Comparison of ENCODE assay signal across 8 cellular contexts in genomic region chr14:75654127-75654732, GRCh38. TPM values are rescaled to one million over a fixed set of nuclear protein-coding genes. Genes with fewer than 3 reads are reported as not detected.
DNase-seq lines count a peak whose midpoint lies in the region; ATAC-seq and TF ChIP-seq lines count a peak whose summit lies in the region.

No MANE protein-coding gene starts in this region.

- no peak overlapping the region for H3K4me3 ChIP-seq in SK-N-MC
- no peak overlapping the region for H3K4me3 ChIP-seq in uterus

- peaks cover 1% of the 10 kb centered on the region for H3K9me3 Mint-ChIP-seq in glutamatergic neuron (ENCODE audit: unreplicated experiment)

- ATAC-seq in GM18873 (IDR thresholded peaks at IDR 0.05; ENCODE audit: low FRiP score, unreplicated experiment) = peak; percentile 52

- no peak overlapping the region for H3K9ac ChIP-seq in SK-N-MC (ENCODE audit: insufficient read length)

- peaks cover 90% of the 10 kb centered on the region for H3K36me3 ChIP-seq in SK-N-MC (ENCODE audit: insufficient read depth, low read length)
- no peaks in the 10 kb centered on the region for H3K36me3 ChIP-seq in uterus

- H3K4me1 ChIP-seq in uterus = no peaks in the 10 kb centered on the region

- no peaks in the 10 kb centered on the region for H3K4me1 Mint-ChIP-seq in glutamatergic neuron (ENCODE audit: low read depth, unreplicated experiment)

- no peak overlapping the region for H3K4me3 Mint-ChIP-seq in glutamatergic neuron (ENCODE audit: unreplicated experiment)

- no peak overlapping the region for H3K27ac Mint-ChIP-seq in glutamatergic neuron (ENCODE audit: unreplicated experiment)

- H3K9me3 ChIP-seq in SK-N-MC (ENCODE audit: low read depth, low read length) = no peaks in the 10 kb centered on the region
- H3K9me3 ChIP-seq in uterus = no peaks in the 10 kb centered on the region

- no peaks in the 10 kb centered on the region for H3K27me3 Mint-ChIP-seq in glutamatergic neuron (ENCODE audit: unreplicated experiment)

- H3K27me3 ChIP-seq in uterus = no peaks in the 10 kb centered on the region

- TF ChIP-seq CTCF in LNCAP (IDR thresholded peaks at IDR 0.05) = peak; percentile 93
- peak; percentile 94 for TF ChIP-seq CTCF in glutamatergic neuron (IDR thresholded peaks at IDR 0.05; ENCODE audit: partially characterized antibody, unreplicated experiment)
- TF ChIP-seq CTCF in uterus (IDR thresholded peaks at IDR 0.05) = peak; percentile 86 to 94 (median 92)

- DNase-seq in AG20443 (ENCODE audit: low spot score) (peak; percentile 85), SK-N-MC (ENCODE audit: low read depth, low spot score) (peak; percentile 24), glutamatergic neuron (peak; percentile 87), posterior vena cava (ENCODE audit: low spot score) (peak; percentile 93), uterus (peak; percentile 78 to 80)
- DNase-seq in activated naive CD4-positive, alpha-beta T cell treated with Interleukin-2 at 50 U/mL for 16 hours = peak; percentile 83

- no peak for TF ChIP-seq POLR2A in uterus (IDR thresholded peaks at IDR 0.05)

- H3K27ac ChIP-seq in SK-N-MC (no peak overlapping the region), uterus (no peak overlapping the region)

- no peaks in the 10 kb centered on the region for H3K36me3 Mint-ChIP-seq in glutamatergic neuron (ENCODE audit: unreplicated experiment)

- intact Hi-C loops in posterior vena cava (cut with DNase I) (loop anchor here in 1 of 2 donors (2.0 kb wide), 1 partner anchor 77 kb away; no protein-coding TSS in a partner anchor), uterus (cut with DNase I; ENCODE audit: low total_unique reads) (loop anchor here (5.0 kb wide), 1 partner anchor 77 kb away; the partner anchor contains the start of gene FLVCR2)

RNA-seq across cellular contexts. Expression of gene ERG28, which starts 6.4 kb away (rescaled TPM):
- total RNA-seq in glutamatergic neuron (ENCODE audit: unreplicated experiment) (16.2 TPM), posterior vena cava (1 to 10 TPM; 6.7 to 9.4 TPM), uterus (10 to 100 TPM in 1 of 4 donors, 1 to 10 TPM in 2, under 1 TPM in 1; 0.26 to 11.2 (median 4.2) TPM)

RNA-seq across cellular contexts. Expression of gene TTLL5, which starts 6.8 kb away (rescaled TPM):
- 43.1 TPM for total RNA-seq in glutamatergic neuron (ENCODE audit: unreplicated experiment)
- 10 to 100 TPM; 26.9 to 28.5 TPM for total RNA-seq in posterior vena cava
- 100 to 1,000 TPM in 1 of 4 donors, 10 to 100 TPM in 3; 32.4 to 183 (median 40.6) TPM for total RNA-seq in uterus

Comparison
In these comparisons a context has a peak if more than half of its experiments do, and no peak if none do; other contexts are left out.
1. DNase-seq: peak in every context shown above with its lines; median percentile 93 in posterior vena cava; 87 in glutamatergic neuron; 85 in AG20443; 83 in activated naive CD4-positive, alpha-beta T cell treated with Interleukin-2 at 50 U/mL for 16 hours; 79 in uterus; 24 in SK-N-MC.